ENCODE assay signal across 9 cellular contexts in the genomic region with DNA sequence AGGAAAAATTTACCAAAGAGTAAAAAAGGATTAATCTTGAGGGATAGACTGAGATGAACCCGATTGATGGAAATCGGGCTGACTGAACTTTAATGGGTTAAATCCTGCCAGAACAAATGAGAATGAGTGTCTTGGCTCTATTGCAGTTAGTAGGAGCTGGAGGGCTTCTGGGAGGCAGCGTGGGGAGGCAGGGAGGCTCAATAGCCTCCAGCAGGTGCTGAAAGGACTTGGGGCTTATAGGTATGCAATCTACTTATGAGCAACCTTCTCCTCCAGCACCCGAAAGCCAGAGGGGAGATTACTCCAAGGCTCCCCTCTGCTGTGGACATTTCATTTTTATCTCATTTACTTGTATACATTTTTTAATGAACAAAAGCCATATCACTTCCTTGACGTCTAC. TPM values are rescaled to one million over a fixed set of nuclear protein-coding genes. Genes with fewer than 3 reads are reported as not detected.
DNase-seq lines count a peak whose midpoint lies in the region; ATAC-seq and TF ChIP-seq lines count a peak whose summit lies in the region.
"Had no signal": no experiment of that assay in that cellular context is flagged by ENCODE, and none has a peak within 500 bp of the region (broad histone marks: within the 10 kb centered on the region; RNA-seq: fewer than 3 reads in every experiment).

No MANE protein-coding gene starts in this region.

- TF ChIP-seq CTCF in DND-41 (IDR thresholded peaks at IDR 0.05; ENCODE audit: borderline replicate concordance, extremely low read depth, low read length, poor library complexity, severe bottlenecking) (no peak), PC-3 (conservative IDR thresholded peaks at IDR 0.05; ENCODE audit: low read depth, low read length) (no peak), psoas muscle (IDR thresholded peaks at IDR 0.05) (no peak)

- H3K79me2 ChIP-seq in DND-41 (ENCODE audit: insufficient read depth, low read length) (peaks cover 6% of the 10 kb centered on the region), PC-3 (ENCODE audit: low read length) (peaks cover 31% of the 10 kb centered on the region)

- no peak for TF ChIP-seq POLR2A in GM18505 (IDR thresholded peaks at IDR 0.05; ENCODE audit: borderline replicate concordance, extremely low read depth, insufficient read depth, insufficient read length)

- H3F3A ChIP-seq in PC-3 (ENCODE audit: low read length, unreplicated experiment), result no peaks in the 10 kb centered on the region

- H3K36me3 ChIP-seq in DND-41 (ENCODE audit: insufficient read depth, low read length) (no peaks in the 10 kb centered on the region), PC-3 (ENCODE audit: low read depth, low read length) (no peaks in the 10 kb centered on the region), endocrine pancreas (ENCODE audit: control insufficient read depth, insufficient read depth, low read length) (no peaks in the 10 kb centered on the region), psoas muscle (ENCODE audit: insufficient read depth in 1 of 2, low read depth in 1 of 2) (no peaks in the 10 kb centered on the region)

- intact Hi-C loops in PC-3 (cut with micrococcal nuclease) (loop anchor here (2.0 kb wide), 1 partner anchor 150 kb away; no protein-coding TSS in a partner anchor), psoas muscle (cut with DNase I) (loop anchor here in 1 of 2 donors (5.0 kb wide), 2 partner anchors 42 to 157 kb away; no protein-coding TSS in a partner anchor)

- 93 to 95% (median 93%) methylated on average over 5 of the region's 5 CpGs for WGBS in psoas muscle, 3 donors

- DNase-seq in DND-41 (no peak), PC-3 (no peak), psoas muscle (no peak), OCI-M2 (lab: John Stamatoyannopoulos, UW; ENCODE audit: unreplicated experiment) (no peak), COLO668 (lab: John Stamatoyannopoulos, UW; ENCODE audit: unreplicated experiment) (no peak), inferior parietal cortex (ENCODE audit: extremely low spot score) (no peak)
- DNase-seq: NCI-H748 treated with DMSO at 0.1 percent for 48 hours had no signal

- peak overlapping the region; percentile 89 for H3K9ac ChIP-seq in DND-41 (ENCODE audit: low read depth, low read length)
- H3K9ac ChIP-seq in PC-3 (ENCODE audit: low read length), result no peak overlapping the region
- H3K9ac ChIP-seq in endocrine pancreas (ENCODE audit: control insufficient read depth, insufficient read depth, low read length), result no peak overlapping the region

- H3K27ac ChIP-seq in DND-41 (ENCODE audit: low read length) (peak overlapping the region; percentile 72), PC-3 (ENCODE audit: low read length) (no peak overlapping the region), psoas muscle (no peak overlapping the region)

- no peaks in the 10 kb centered on the region for H3K9me2 ChIP-seq in PC-3 (replicated peaks; ENCODE audit: low read length)

- CTCF ChIA-PET in PC-3 (lab: Charles Lee), result interaction anchor here (0.6 kb wide), 1 partner anchor 958 kb away, joined by 3 read pairs; no protein-coding TSS in a partner anchor

- POLR2A ChIA-PET in PC-3 (lab: Charles Lee; ENCODE audit: unreplicated experiment), result interaction anchor here (0.8 kb wide), 1 partner anchor 52 kb away, joined by 4 read pairs; no protein-coding TSS in a partner anchor

- H3K4me3 ChIP-seq in DND-41 (ENCODE audit: low read depth in 1 of 2, low read length in 2 of 2) (peak overlapping the region; percentile 64 to 83; a peak in 3 of 4 replicates), PC-3 (ENCODE audit: low read length) (peak overlapping the region; percentile 80), endocrine pancreas (ENCODE audit: control insufficient read depth, insufficient read depth, low read length) (peak overlapping the region; percentile 79), psoas muscle (peak overlapping the region; percentile 88)

- H3K27me3 ChIP-seq in DND-41 (ENCODE audit: insufficient read depth, low read length, poor library complexity), result no peaks in the 10 kb centered on the region
- H3K27me3 ChIP-seq in PC-3 (ENCODE audit: low read length), result no peaks in the 10 kb centered on the region
- H3K27me3 ChIP-seq in endocrine pancreas (ENCODE audit: control insufficient read depth, insufficient read depth, low read length), result no peaks in the 10 kb centered on the region
- H3K27me3 ChIP-seq in psoas muscle (ENCODE audit: insufficient read depth in 3 of 3, low read length in 2 of 3), result no peaks in the 10 kb centered on the region

- BruUV-seq in PC-3 (replicated peaks; lab: Mats Ljungman, UMichigan), result no TSS peak

- H3K4me1 ChIP-seq in DND-41 (ENCODE audit: insufficient read depth, low read length) (peaks cover 38% of the 10 kb centered on the region), PC-3 (ENCODE audit: insufficient read depth, low read length) (peaks cover 18% of the 10 kb centered on the region), endocrine pancreas (ENCODE audit: control insufficient read depth, insufficient read depth, low read length) (peaks cover 14% of the 10 kb centered on the region), psoas muscle (peaks cover 21% of the 10 kb centered on the region)

- H3K4me2 ChIP-seq in DND-41 (ENCODE audit: insufficient read depth, low read length), result peak overlapping the region; percentile 95
- peak overlapping the region; percentile 89 for H3K4me2 ChIP-seq in PC-3 (ENCODE audit: low read length)

- H3K9me3 ChIP-seq in DND-41 (ENCODE audit: insufficient read depth, low read length, severe bottlenecking) (no peaks in the 10 kb centered on the region), PC-3 (ENCODE audit: low read length) (no peaks in the 10 kb centered on the region), endocrine pancreas (ENCODE audit: control insufficient read depth, low read length) (no peaks in the 10 kb centered on the region), psoas muscle (no peaks in the 10 kb centered on the region)

- peak overlapping the region; percentile 79 for H2AFZ ChIP-seq in DND-41 (ENCODE audit: low read depth, low read length)
- peak overlapping the region; percentile 100 for H2AFZ ChIP-seq in PC-3 (ENCODE audit: low read length)

- ATAC-seq in DND-41 (ENCODE audit: insufficient read depth, low read depth), result no peak
- no peak for ATAC-seq in PC-3
- ATAC-seq in psoas muscle, result no peak
- no peak for ATAC-seq in GM18505 (IDR thresholded peaks at IDR 0.05; ENCODE audit: unreplicated experiment)

- H4K20me1 ChIP-seq in DND-41 (ENCODE audit: insufficient read depth, low read length), result no peaks in the 10 kb centered on the region
- no peaks in the 10 kb centered on the region for H4K20me1 ChIP-seq in PC-3 (ENCODE audit: low read length)

RNA-seq across cellular contexts. Expression of a gene that starts 1.0 kb away (rescaled TPM):
- total RNA-seq in PC-3 (2014; rRNA removed), result 11.4 and 12.2 TPM in 2 replicates
- 10 to 100 TPM; 10.1 to 36.9 (median 21.8) TPM for total RNA-seq in psoas muscle
- 1 to 10 TPM; 5.1 to 9.2 (median 6.9) TPM for polyA plus RNA-seq in psoas muscle

RNA-seq across cellular contexts. Expression of a gene that starts 56.2 kb away (rescaled TPM):
- total RNA-seq in PC-3 (2014; rRNA removed) (3.2 and 12.1 TPM in 2 replicates), psoas muscle (1 to 10 TPM; 1.3 to 2.5 (median 1.7) TPM)
- polyA plus RNA-seq in psoas muscle, result 1 to 10 TPM; 1.1 to 6.2 (median 1.8) TPM
